In the genomic region with DNA sequence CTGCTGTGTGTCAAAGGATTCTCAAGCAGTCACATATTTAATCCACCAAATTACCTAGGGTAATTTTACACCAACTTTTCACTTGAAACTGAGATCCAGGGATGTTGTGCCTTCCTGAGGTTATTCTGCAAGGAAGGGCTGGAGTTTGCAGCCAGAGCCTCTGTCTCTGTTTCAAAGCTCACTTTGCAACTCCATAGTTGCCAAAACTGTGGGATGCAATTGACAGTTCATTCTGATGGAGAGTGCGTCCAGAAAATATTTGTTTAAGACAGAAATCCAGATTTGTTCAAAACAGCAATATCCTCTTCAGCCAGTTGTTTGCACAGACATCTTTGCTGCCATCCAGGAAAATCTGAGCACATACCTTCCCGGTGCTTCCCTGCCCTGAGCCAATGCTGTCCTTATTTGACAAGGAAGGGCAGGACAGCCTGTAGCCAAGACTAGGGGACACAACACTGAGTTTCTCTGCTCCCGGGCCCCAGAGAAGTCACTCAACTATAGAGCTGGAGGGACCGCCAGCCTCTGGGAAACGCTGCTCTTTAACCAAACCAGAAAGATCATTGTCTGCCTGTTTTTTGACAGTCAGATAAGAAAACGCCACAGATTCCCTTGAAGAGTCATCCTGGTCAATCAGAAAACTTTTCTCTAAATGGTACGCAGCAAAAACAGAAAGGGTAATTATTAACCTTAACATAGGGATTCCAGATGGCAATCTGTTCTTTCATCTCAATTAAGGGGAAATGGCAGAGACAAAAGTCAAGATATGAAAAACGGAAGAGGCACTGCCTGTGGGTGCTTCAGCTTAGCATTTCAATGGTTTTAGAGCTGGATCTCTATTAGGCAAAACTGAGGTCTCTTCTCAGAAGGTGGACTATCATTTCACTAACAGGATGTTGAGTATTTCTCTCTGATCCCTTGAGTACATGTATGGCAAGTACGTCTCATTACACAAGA, we compare ENCODE assay signal across 1 cellular context.
TF ChIP-seq lines count a peak whose summit lies in the region.

No MANE protein-coding gene starts in this region.

TF ChIP-seq in liver, 16 proteins besides CTCF, POLR2A, EP300 and RAD21:
- TF ChIP-seq GABPA (IDR thresholded peaks at IDR 0.05 in 1 of 2, conservative IDR thresholded peaks at IDR 0.05 in 1 of 2): no peak
- no peak for TF ChIP-seq JUND (IDR thresholded peaks at IDR 0.05)
- peak; percentile 26 for TF ChIP-seq TAF1 (conservative IDR thresholded peaks at IDR 0.05)
- TF ChIP-seq FOXA2 (IDR thresholded peaks at IDR 0.05): no peak
- TF ChIP-seq, protein P1, sequence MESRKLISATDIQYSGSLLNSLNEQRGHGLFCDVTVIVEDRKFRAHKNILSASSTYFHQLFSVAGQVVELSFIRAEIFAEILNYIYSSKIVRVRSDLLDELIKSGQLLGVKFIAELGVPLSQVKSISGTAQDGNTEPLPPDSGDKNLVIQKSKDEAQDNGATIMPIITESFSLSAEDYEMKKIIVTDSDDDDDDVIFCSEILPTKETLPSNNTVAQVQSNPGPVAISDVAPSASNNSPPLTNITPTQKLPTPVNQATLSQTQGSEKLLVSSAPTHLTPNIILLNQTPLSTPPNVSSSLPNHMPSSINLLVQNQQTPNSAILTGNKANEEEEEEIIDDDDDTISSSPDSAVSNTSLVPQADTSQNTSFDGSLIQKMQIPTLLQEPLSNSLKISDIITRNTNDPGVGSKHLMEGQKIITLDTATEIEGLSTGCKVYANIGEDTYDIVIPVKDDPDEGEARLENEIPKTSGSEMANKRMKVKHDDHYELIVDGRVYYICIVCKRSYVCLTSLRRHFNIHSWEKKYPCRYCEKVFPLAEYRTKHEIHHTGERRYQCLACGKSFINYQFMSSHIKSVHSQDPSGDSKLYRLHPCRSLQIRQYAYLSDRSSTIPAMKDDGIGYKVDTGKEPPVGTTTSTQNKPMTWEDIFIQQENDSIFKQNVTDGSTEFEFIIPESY (IDR thresholded peaks at IDR 0.05): no peak
- no peak for TF ChIP-seq EGR1 (IDR thresholded peaks at IDR 0.05; ENCODE audit: low read depth in 2 of 2)
- TF ChIP-seq RXRA (IDR thresholded peaks at IDR 0.05): peak in 1 of 2 donors; percentile 10
- TF ChIP-seq YY1 (IDR thresholded peaks at IDR 0.05): peak; percentile 43
- TF ChIP-seq, protein P2, sequence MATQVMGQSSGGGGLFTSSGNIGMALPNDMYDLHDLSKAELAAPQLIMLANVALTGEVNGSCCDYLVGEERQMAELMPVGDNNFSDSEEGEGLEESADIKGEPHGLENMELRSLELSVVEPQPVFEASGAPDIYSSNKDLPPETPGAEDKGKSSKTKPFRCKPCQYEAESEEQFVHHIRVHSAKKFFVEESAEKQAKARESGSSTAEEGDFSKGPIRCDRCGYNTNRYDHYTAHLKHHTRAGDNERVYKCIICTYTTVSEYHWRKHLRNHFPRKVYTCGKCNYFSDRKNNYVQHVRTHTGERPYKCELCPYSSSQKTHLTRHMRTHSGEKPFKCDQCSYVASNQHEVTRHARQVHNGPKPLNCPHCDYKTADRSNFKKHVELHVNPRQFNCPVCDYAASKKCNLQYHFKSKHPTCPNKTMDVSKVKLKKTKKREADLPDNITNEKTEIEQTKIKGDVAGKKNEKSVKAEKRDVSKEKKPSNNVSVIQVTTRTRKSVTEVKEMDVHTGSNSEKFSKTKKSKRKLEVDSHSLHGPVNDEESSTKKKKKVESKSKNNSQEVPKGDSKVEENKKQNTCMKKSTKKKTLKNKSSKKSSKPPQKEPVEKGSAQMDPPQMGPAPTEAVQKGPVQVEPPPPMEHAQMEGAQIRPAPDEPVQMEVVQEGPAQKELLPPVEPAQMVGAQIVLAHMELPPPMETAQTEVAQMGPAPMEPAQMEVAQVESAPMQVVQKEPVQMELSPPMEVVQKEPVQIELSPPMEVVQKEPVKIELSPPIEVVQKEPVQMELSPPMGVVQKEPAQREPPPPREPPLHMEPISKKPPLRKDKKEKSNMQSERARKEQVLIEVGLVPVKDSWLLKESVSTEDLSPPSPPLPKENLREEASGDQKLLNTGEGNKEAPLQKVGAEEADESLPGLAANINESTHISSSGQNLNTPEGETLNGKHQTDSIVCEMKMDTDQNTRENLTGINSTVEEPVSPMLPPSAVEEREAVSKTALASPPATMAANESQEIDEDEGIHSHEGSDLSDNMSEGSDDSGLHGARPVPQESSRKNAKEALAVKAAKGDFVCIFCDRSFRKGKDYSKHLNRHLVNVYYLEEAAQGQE (IDR thresholded peaks at IDR 0.05): no peak
- no peak for TF ChIP-seq NR2F2 (IDR thresholded peaks at IDR 0.05)
- peak; percentile 44 for TF ChIP-seq SP1 (IDR thresholded peaks at IDR 0.05)
- TF ChIP-seq, protein P3, sequence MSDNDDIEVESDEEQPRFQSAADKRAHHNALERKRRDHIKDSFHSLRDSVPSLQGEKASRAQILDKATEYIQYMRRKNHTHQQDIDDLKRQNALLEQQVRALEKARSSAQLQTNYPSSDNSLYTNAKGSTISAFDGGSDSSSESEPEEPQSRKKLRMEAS (IDR thresholded peaks at IDR 0.05): no peak
- no peak for TF ChIP-seq FOXA1 (IDR thresholded peaks at IDR 0.05)
- TF ChIP-seq HNF4G (IDR thresholded peaks at IDR 0.05): no peak
- TF ChIP-seq HNF4A (conservative IDR thresholded peaks at IDR 0.05): peak in 1 of 2 donors; percentile 8
- TF ChIP-seq, protein P4, sequence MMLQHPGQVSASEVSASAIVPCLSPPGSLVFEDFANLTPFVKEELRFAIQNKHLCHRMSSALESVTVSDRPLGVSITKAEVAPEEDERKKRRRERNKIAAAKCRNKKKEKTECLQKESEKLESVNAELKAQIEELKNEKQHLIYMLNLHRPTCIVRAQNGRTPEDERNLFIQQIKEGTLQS (IDR thresholded peaks at IDR 0.05): no peak
